Comparison of ENCODE assay signal across 22 cellular contexts in genomic region chr20:32991386-32991785, GRCh38. TPM values are rescaled to one million over a fixed set of nuclear protein-coding genes. Genes with fewer than 3 reads are reported as not detected.
A peak's percentile ranks its signal among the peaks of the same experiment; 100 is the strongest.
DNase-seq lines count a peak whose midpoint lies in the region; ATAC-seq, FAIRE-seq and TF ChIP-seq lines count a peak whose summit lies in the region.
"Had no signal": no experiment of that assay in that cellular context is flagged by ENCODE, and none has a peak within 500 bp of the region (broad histone marks: within the 10 kb centered on the region; RNA-seq: fewer than 3 reads in every experiment).

No MANE protein-coding gene starts in this region.

- no peaks in the 10 kb centered on the region for H3K36me3 ChIP-seq in bronchial epithelial cell (ENCODE audit: control insufficient read depth, insufficient read depth, low read length)
- no peaks in the 10 kb centered on the region for H3K36me3 ChIP-seq in OCI-LY7 (ENCODE audit: insufficient read depth, low read length)

- TF ChIP-seq CTCF in bronchial epithelial cell (IDR thresholded peaks at IDR 0.05; ENCODE audit: insufficient read depth, low read length, severe bottlenecking) (no peak), OCI-LY7 (conservative IDR thresholded peaks at IDR 0.05; ENCODE audit: low read length) (no peak)

- POLR2A ChIA-PET in OCI-LY7 (lab: Charles Lee) = no interaction called here

- H3K27me3 Mint-ChIP-seq in activated naive CD4-positive, alpha-beta T cell treated with anti-CD3 and anti-CD28 coated beads for 36 hours (ENCODE audit: low read depth) = no peaks in the 10 kb centered on the region
- H3K27me3 Mint-ChIP-seq in activated naive CD4-positive, alpha-beta T cell treated with anti-CD3 and anti-CD28 coated beads, Interleukin-2, amount 10 ng/mL, durations not matched to agents 7 days and 5 days = no peaks in the 10 kb centered on the region
- no peaks in the 10 kb centered on the region for H3K27me3 Mint-ChIP-seq in stimulated activated naive CD8-positive, alpha-beta T cell treated with anti-CD3 and anti-CD28 coated beads, Interleukin-15, amount 100 ng/mL, for 72 hours
- H3K27me3 Mint-ChIP-seq: CD4-positive, alpha-beta memory T cell had no signal

- H3K4me1 Mint-ChIP-seq in activated naive CD4-positive, alpha-beta T cell treated with anti-CD3 and anti-CD28 coated beads for 36 hours (ENCODE audit: low read depth) = peaks cover 37% of the 10 kb centered on the region
- H3K4me1 Mint-ChIP-seq in activated naive CD4-positive, alpha-beta T cell treated with anti-CD3 and anti-CD28 coated beads, Interleukin-2, amount 10 ng/mL, durations not matched to agents 7 days and 5 days = peaks cover 9% of the 10 kb centered on the region
- H3K4me1 Mint-ChIP-seq in stimulated activated naive CD8-positive, alpha-beta T cell treated with anti-CD3 and anti-CD28 coated beads, Interleukin-15, amount 100 ng/mL, for 72 hours = peaks cover 40% of the 10 kb centered on the region
- H3K4me1 Mint-ChIP-seq: GM23338 had no signal

- H3K4me2 ChIP-seq in OCI-LY7 (ENCODE audit: low read length) = no peak overlapping the region
- H3K4me2 ChIP-seq: GM23338 had no signal

- no peaks in the 10 kb centered on the region for H3K36me3 Mint-ChIP-seq in activated naive CD4-positive, alpha-beta T cell treated with anti-CD3 and anti-CD28 coated beads for 36 hours (ENCODE audit: low read depth)
- peaks cover 5% of the 10 kb centered on the region for H3K36me3 Mint-ChIP-seq in activated naive CD4-positive, alpha-beta T cell treated with anti-CD3 and anti-CD28 coated beads, Interleukin-2, amount 10 ng/mL, durations not matched to agents 7 days and 5 days

- H3K27ac ChIP-seq in OCI-LY7 (ENCODE audit: low read depth, low read length, poor library complexity, severe bottlenecking) = no peak overlapping the region

- CTCF ChIA-PET in activated naive CD4-positive, alpha-beta T cell treated with anti-CD3 and anti-CD28 coated beads for 36 hours (lab: Charles Lee) = interaction anchor here (0.8 to 2.2 kb wide), 4 partner anchors 14 to 49 kb away, joined by 3 to 13 read pairs (median 4); partner anchors contain the start of gene SUN5
- CTCF ChIA-PET in activated naive CD4-positive, alpha-beta T cell treated with anti-CD3 and anti-CD28 coated beads, Interleukin-2, amount 10 ng/mL, durations not matched to agents 7 days and 5 days (lab: Charles Lee) = no interaction called here
- CTCF ChIA-PET in OCI-LY7 (lab: Charles Lee; ENCODE audit: unreplicated experiment) = no interaction called here

- intact Hi-C loops in activated naive CD4-positive, alpha-beta T cell treated with anti-CD3 and anti-CD28 coated beads for 36 hours (cut with micrococcal nuclease) = loop anchor here (1.0 kb wide), 2 partner anchors 19 to 45 kb away; no protein-coding TSS in a partner anchor
- intact Hi-C loops in OCI-LY7 (cut with micrococcal nuclease; ENCODE audit: unreplicated experiment) = no loop called here

- no peak overlapping the region for H3K4me3 ChIP-seq in Jurkat, Clone E6-1 (ENCODE audit: low read length)
- H3K4me3 ChIP-seq in bronchial epithelial cell (ENCODE audit: low read depth, low read length) (no peak overlapping the region), OCI-LY7 (ENCODE audit: low read depth, low read length, poor library complexity, severe bottlenecking) (no peak overlapping the region)
- H3K4me3 ChIP-seq: GM23338 had no signal

- DNase-seq in activated naive CD4-positive, alpha-beta T cell treated with anti-CD3 and anti-CD28 coated beads for 36 hours = peak; percentile 68
- no peak for DNase-seq in activated naive CD4-positive, alpha-beta T cell treated with anti-CD3 and anti-CD28 coated beads, Interleukin-2, amount 10 ng/mL, durations not matched to agents 7 days and 5 days
- DNase-seq in Jurkat, Clone E6-1 (ENCODE audit: low read depth, low spot score) = peak; percentile 79
- DNase-seq in bronchial epithelial cell (ENCODE audit: low read depth) (no peak), OCI-LY7 (ENCODE audit: low spot score) (no peak), NCI-H526 (lab: John Stamatoyannopoulos, UW) (no peak)
- no peak for DNase-seq in stimulated activated naive CD8-positive, alpha-beta T cell treated with anti-CD3 and anti-CD28 coated beads, Interleukin-15, amount 100 ng/mL, for 72 hours
- DNase-seq in activated effector memory CD4-positive, alpha-beta T cell treated with Interleukin-2 at 50 U/mL for 16 hours = no peak
- DNase-seq: CD4-positive, alpha-beta memory T cell; DMS79 treated with DMSO at 0.1 percent for 48 hours; GDM1; KBM-7; NCI-H1092; NCI-H1694; NCI-H2107; NCI-H774; SHP77 treated with DMSO at 0.1 percent for 48 hours had no signal

- no peaks in the 10 kb centered on the region for H3K4me1 ChIP-seq in OCI-LY7 (ENCODE audit: insufficient read depth, low read length, poor library complexity, severe bottlenecking)

- no peaks in the 10 kb centered on the region for H3K27me3 ChIP-seq in bronchial epithelial cell (ENCODE audit: control insufficient read depth, insufficient read depth, low read length)

- H3K4me3 Mint-ChIP-seq in activated naive CD4-positive, alpha-beta T cell treated with anti-CD3 and anti-CD28 coated beads for 36 hours = no peak overlapping the region
- no peak overlapping the region for H3K4me3 Mint-ChIP-seq in activated naive CD4-positive, alpha-beta T cell treated with anti-CD3 and anti-CD28 coated beads, Interleukin-2, amount 10 ng/mL, durations not matched to agents 7 days and 5 days
- H3K4me3 Mint-ChIP-seq in stimulated activated naive CD8-positive, alpha-beta T cell treated with anti-CD3 and anti-CD28 coated beads, Interleukin-15, amount 100 ng/mL, for 72 hours = peak overlapping the region in 1 of 2 donors; percentile 22
- H3K4me3 Mint-ChIP-seq: CD4-positive, alpha-beta memory T cell; GM23338 had no signal

- no peaks in the 10 kb centered on the region for H3K9me3 ChIP-seq in OCI-LY7 (ENCODE audit: low read length)

- no peak overlapping the region for H3K27ac Mint-ChIP-seq in activated naive CD4-positive, alpha-beta T cell treated with anti-CD3 and anti-CD28 coated beads for 36 hours
- H3K27ac Mint-ChIP-seq in activated naive CD4-positive, alpha-beta T cell treated with anti-CD3 and anti-CD28 coated beads, Interleukin-2, amount 10 ng/mL, durations not matched to agents 7 days and 5 days = no peak overlapping the region
- H3K27ac Mint-ChIP-seq in stimulated activated naive CD8-positive, alpha-beta T cell treated with anti-CD3 and anti-CD28 coated beads, Interleukin-15, amount 100 ng/mL, for 72 hours = no peak overlapping the region
- H3K27ac Mint-ChIP-seq: GM23338 had no signal

- no peaks in the 10 kb centered on the region for H3K79me2 ChIP-seq in OCI-LY7 (ENCODE audit: insufficient read depth, low read depth, low read length)

- no TSS peak for BruUV-seq in OCI-LY7 (replicated peaks; lab: Mats Ljungman, UMichigan)

- H3K9me3 Mint-ChIP-seq in activated naive CD4-positive, alpha-beta T cell treated with anti-CD3 and anti-CD28 coated beads for 36 hours = peaks cover 5% of the 10 kb centered on the region
- H3K9me3 Mint-ChIP-seq in activated naive CD4-positive, alpha-beta T cell treated with anti-CD3 and anti-CD28 coated beads, Interleukin-2, amount 10 ng/mL, durations not matched to agents 7 days and 5 days = peaks cover 18% of the 10 kb centered on the region
- H3K9me3 Mint-ChIP-seq in stimulated activated naive CD8-positive, alpha-beta T cell treated with anti-CD3 and anti-CD28 coated beads, Interleukin-15, amount 100 ng/mL, for 72 hours = peaks cover 13 to 17% of the 10 kb centered on the region in 2 donors
- H3K9me3 Mint-ChIP-seq: GM23338 had no signal

- peak; percentile 18 for FAIRE-seq in bronchial epithelial cell (lab: Jason Lieb, UNC)
- FAIRE-seq: D721Med had no signal

- no peaks in the 10 kb centered on the region for H4K20me1 ChIP-seq in OCI-LY7 (ENCODE audit: insufficient read depth, low read length)

- no peak overlapping the region for H2AFZ ChIP-seq in OCI-LY7 (ENCODE audit: low read length)
- H2AFZ ChIP-seq: GM23338 had no signal

- ATAC-seq in stimulated activated naive CD8-positive, alpha-beta T cell treated with anti-CD3 and anti-CD28 coated beads, Interleukin-15, amount 100 ng/mL, for 72 hours = peak; percentile 59
- ATAC-seq: GM23338, Panc1 had no signal

- no peaks in the 10 kb centered on the region for H3K9me2 ChIP-seq in OCI-LY7 (ENCODE audit: insufficient read depth, low read length)

RNA-seq across cellular contexts. Expression of gene SUN5, which starts 12.8 kb away (rescaled TPM):
- total RNA-seq in activated naive CD4-positive, alpha-beta T cell treated with anti-CD3 and anti-CD28 coated beads for 36 hours = not detected
- polyA plus RNA-seq in Jurkat, Clone E6-1 (2012; ENCODE audit: insufficient read depth, insufficient read length) = not detected
- not detected in 2 replicates for total RNA-seq in bronchial epithelial cell
- not detected in 2 replicates for total RNA-seq in OCI-LY7 (2014; rRNA removed; shearing (Covaris generic))
- not detected in 2 replicates for total RNA-seq in OCI-LY7 (2022)
- total RNA-seq: A673; CD4-positive, alpha-beta memory T cell; GM23338; MCF 10A had no signal
- polyA plus RNA-seq: CD4-positive, alpha-beta memory T cell; GM23338 had no signal

RNA-seq across cellular contexts. Expression of gene BPIFB2, which starts 16.1 kb away (rescaled TPM):
- total RNA-seq in activated naive CD4-positive, alpha-beta T cell treated with anti-CD3 and anti-CD28 coated beads for 36 hours = not detected
- not detected for polyA plus RNA-seq in Jurkat, Clone E6-1 (2012; ENCODE audit: insufficient read depth, insufficient read length)
- total RNA-seq in bronchial epithelial cell (not detected in 2 replicates), OCI-LY7 (2022) (not detected in 2 replicates)
- not detected in 2 replicates for total RNA-seq in OCI-LY7 (2014; rRNA removed; shearing (Covaris generic))
- total RNA-seq: A673; CD4-positive, alpha-beta memory T cell; GM23338; MCF 10A had no signal
- polyA plus RNA-seq: CD4-positive, alpha-beta memory T cell; GM23338 had no signal

RNA-seq across cellular contexts. Expression of gene BPIFB6, which starts 40.1 kb away (rescaled TPM):
- total RNA-seq in activated naive CD4-positive, alpha-beta T cell treated with anti-CD3 and anti-CD28 coated beads for 36 hours = not detected
- polyA plus RNA-seq in Jurkat, Clone E6-1 (2012; ENCODE audit: insufficient read depth, insufficient read length) = not detected
- total RNA-seq in bronchial epithelial cell (not detected in 2 replicates), OCI-LY7 (2022) (not detected in 2 replicates)
- total RNA-seq in OCI-LY7 (2014; rRNA removed; shearing (Covaris generic)) = not detected in 2 replicates
- total RNA-seq: A673; CD4-positive, alpha-beta memory T cell; GM23338; MCF 10A had no signal
- polyA plus RNA-seq: CD4-positive, alpha-beta memory T cell; GM23338 had no signal

Comparison
In these comparisons a context has a peak if more than half of its experiments do, and no peak if none do; other contexts are left out.
1. DNase-seq: peak in activated naive CD4-positive, alpha-beta T cell treated with anti-CD3 and anti-CD28 coated beads for 36 hours (single experiment) and Jurkat, Clone E6-1 (single experiment); none in activated naive CD4-positive, alpha-beta T cell treated with anti-CD3 and anti-CD28 coated beads, Interleukin-2, amount 10 ng/mL, durations not matched to agents 7 days and 5 days (single experiment), bronchial epithelial cell (single experiment), stimulated activated naive CD8-positive, alpha-beta T cell treated with anti-CD3 and anti-CD28 coated beads, Interleukin-15, amount 100 ng/mL, for 72 hours (0 of 2), OCI-LY7 (single experiment), NCI-H526 (0 of 2) and activated effector memory CD4-positive, alpha-beta T cell treated with Interleukin-2 at 50 U/mL for 16 hours (single experiment).